In the genomic region with DNA sequence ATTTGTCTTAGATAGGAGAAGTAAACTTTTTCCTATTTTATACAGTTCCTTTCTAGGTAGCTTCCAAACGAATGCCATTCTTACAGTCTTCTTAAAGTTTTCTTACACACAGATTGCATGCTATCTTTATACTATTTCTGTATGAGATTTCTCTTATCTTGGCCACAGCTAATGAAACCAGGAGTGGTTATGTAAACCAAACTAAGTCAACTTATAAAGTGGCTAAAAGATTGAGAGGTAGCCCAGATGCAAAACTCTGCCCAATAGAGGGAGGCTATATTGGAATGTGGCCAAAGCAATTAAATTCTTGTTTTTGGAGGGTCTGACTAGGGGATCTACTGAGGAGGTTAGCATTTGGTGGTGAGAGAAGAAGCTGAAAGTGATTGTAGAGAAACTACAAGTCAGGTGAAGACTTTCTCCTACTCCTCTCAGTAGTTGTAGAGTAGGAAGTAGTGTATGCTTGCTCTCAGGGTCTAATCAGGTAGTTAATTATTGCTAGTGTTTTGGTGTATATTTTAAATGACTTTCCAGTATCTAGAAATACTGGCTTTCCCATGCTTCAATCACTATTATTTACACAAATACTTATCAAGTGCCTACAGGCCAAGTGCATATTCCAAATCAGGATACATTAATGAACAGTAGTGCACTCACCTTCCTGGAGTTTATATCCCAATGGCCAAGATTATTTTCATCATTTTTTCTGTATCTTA, we compare ENCODE assay signal across 20 cellular contexts.
DNase-seq lines count a peak whose midpoint lies in the region; ATAC-seq and TF ChIP-seq lines count a peak whose summit lies in the region.
"Had no signal": no experiment of that assay in that cellular context is flagged by ENCODE, and none has a peak within 500 bp of the region (broad histone marks: within the 10 kb centered on the region; RNA-seq: fewer than 3 reads in every experiment).

No MANE protein-coding gene starts in this region.

- no peak overlapping the region for H3K4me3 Mint-ChIP-seq in Calu3 (ENCODE audit: low read depth, unreplicated experiment)
- H3K4me3 Mint-ChIP-seq: CD4-positive, CD25-positive, alpha-beta regulatory T cell had no signal

- no TSS peak for BruUV-seq in Calu3 (replicated peaks; lab: Mats Ljungman, UMichigan)

- H3K36me3 ChIP-seq in mucosa of descending colon (ENCODE audit: low read depth): no peaks in the 10 kb centered on the region
- H3K36me3 ChIP-seq: BE2C had no signal

- peak; percentile 71 for ATAC-seq in HG02981 (IDR thresholded peaks at IDR 0.05; ENCODE audit: unreplicated experiment)
- ATAC-seq in mucosa of descending colon: peak; percentile 56
- ATAC-seq in activated CD4-positive, CD25-positive, alpha-beta regulatory T cell treated with anti-CD3 and anti-CD28 coated beads, Interleukin-2, amount 50 U/mL, for 24 hours: no peak

- H3K9me3 ChIP-seq in mucosa of descending colon: no peaks in the 10 kb centered on the region
- H3K9me3 ChIP-seq: BE2C, Caco-2, SK-N-SH had no signal

- peak overlapping the region; percentile 73 for H3K27ac ChIP-seq in VCaP

- peaks cover 14% of the 10 kb centered on the region for H3K4me1 Mint-ChIP-seq in Calu3 (ENCODE audit: low read depth, unreplicated experiment)

- intact Hi-C loops in Calu3 (cut with micrococcal nuclease; ENCODE audit: unreplicated experiment) (no loop called here), mucosa of descending colon (cut with DNase I, micrococcal nuclease) (no loop called here), cardiac septum (cut with DNase I) (no loop called here)

- CTCF ChIA-PET in Calu3 (lab: Charles Lee): interaction anchor here (0.6 kb wide), 1 partner anchor 261 kb away, joined by 4 read pairs; no protein-coding TSS in a partner anchor

- no peaks in the 10 kb centered on the region for H3K27me3 Mint-ChIP-seq in Calu3 (ENCODE audit: unreplicated experiment)
- H3K27me3 Mint-ChIP-seq: CD4-positive, CD25-positive, alpha-beta regulatory T cell had no signal

- no peaks in the 10 kb centered on the region for H3K9me3 Mint-ChIP-seq in Calu3 (ENCODE audit: low read depth, unreplicated experiment)

- DNase-seq in Calu3 (no peak), mucosa of descending colon (no peak), cortex of kidney (lab: John Stamatoyannopoulos, UW) (no peak), cardiac septum (ENCODE audit: low spot score) (no peak), activated T-cell treated with anti-CD3 and anti-CD28 coated beads for 4 hours (no peak)
- DNase-seq: BE2C; Caco-2; CD4-positive, CD25-positive, alpha-beta regulatory T cell; DMS153; GDM1; Kasumi-1; NCI-H1105; NCI-H1694; NCI-H510A; NCI-H748 treated with DMSO at 0.1 percent for 48 hours; SHP77 treated with DMSO at 0.1 percent for 48 hours; SK-N-SH had no signal

- peak overlapping the region; percentile 59 for H3K27ac Mint-ChIP-seq in Calu3 (ENCODE audit: unreplicated experiment)
- H3K27ac Mint-ChIP-seq: CD4-positive, CD25-positive, alpha-beta regulatory T cell had no signal

- no peaks in the 10 kb centered on the region for H3K36me3 Mint-ChIP-seq in Calu3 (ENCODE audit: insufficient read depth, unreplicated experiment)
- H3K36me3 Mint-ChIP-seq: CD4-positive, CD25-positive, alpha-beta regulatory T cell had no signal

- H3K4me3 ChIP-seq in mucosa of descending colon: no peak overlapping the region

- no peaks in the 10 kb centered on the region for H3K4me1 ChIP-seq in mucosa of descending colon (ENCODE audit: low read depth)
- H3K4me1 ChIP-seq: BE2C had no signal

- TF ChIP-seq CTCF in Calu3 (IDR thresholded peaks at IDR 0.05; ENCODE audit: unreplicated experiment) (no peak), VCaP (conservative IDR thresholded peaks at IDR 0.05) (no peak), mucosa of descending colon (IDR thresholded peaks at IDR 0.05) (no peak)

Comparison
In these comparisons a context has a peak if more than half of its experiments do, and no peak if none do; other contexts are left out.
1. ATAC-seq: peak in HG02981 (single experiment) and mucosa of descending colon (single experiment); none in activated CD4-positive, CD25-positive, alpha-beta regulatory T cell treated with anti-CD3 and anti-CD28 coated beads, Interleukin-2, amount 50 U/mL, for 24 hours (0 of 2).